In genomic region chrX:12949927-12950656, GRCh38 we compare ENCODE assay signal across 8 cellular contexts. TPM values are rescaled to one million over a fixed set of nuclear protein-coding genes. Genes with fewer than 3 reads are reported as not detected.
A peak's percentile ranks its signal among the peaks of the same experiment; 100 is the strongest.
DNase-seq lines count a peak whose midpoint lies in the region; ATAC-seq and TF ChIP-seq lines count a peak whose summit lies in the region.

No MANE protein-coding gene starts in this region.

- peak overlapping the region; percentile 98 for H3K27ac Mint-ChIP-seq in central memory CD8-positive, alpha-beta T cell (ENCODE audit: low read depth)

- no peaks in the 10 kb centered on the region for H3K27me3 Mint-ChIP-seq in central memory CD8-positive, alpha-beta T cell

- intact Hi-C loops in lower lobe of right lung (cut with DNase I) = no loop called here

- H3K4me2 ChIP-seq in BLaER1 = peak overlapping the region; percentile 79

- peak; percentile 76 for DNase-seq in activated CD4-positive, alpha-beta T cell treated with anti-CD3 and anti-CD28 coated beads for 1 hour
- DNase-seq in central memory CD8-positive, alpha-beta T cell (ENCODE audit: low spot score in 2 of 2) = peak; percentile 52 to 78
- DNase-seq in lower lobe of right lung = peak; percentile 82
- peak; percentile 65 for DNase-seq in stimulated activated CD8-positive, alpha-beta memory T cell treated with anti-CD3 and anti-CD28 coated beads, Interleukin-12 subunit alpha, Interleukin-12 subunit beta, amount 100 ng/mL, for 1 hour (ENCODE audit: low read depth)
- DNase-seq in NCI-H1092 (lab: John Stamatoyannopoulos, UW) = no peak

- no peaks in the 10 kb centered on the region for H3K36me3 ChIP-seq in BLaER1
- H3K36me3 ChIP-seq in KOPT-K1 (ENCODE audit: insufficient read depth, low read length) = no peaks in the 10 kb centered on the region
- no peaks in the 10 kb centered on the region for H3K36me3 ChIP-seq in lower lobe of right lung

- H3K36me3 Mint-ChIP-seq in central memory CD8-positive, alpha-beta T cell (ENCODE audit: insufficient read depth) = peaks cover 16% of the 10 kb centered on the region

- H3K4me1 Mint-ChIP-seq in central memory CD8-positive, alpha-beta T cell = peaks cover 44% of the 10 kb centered on the region

- H3K27me3 ChIP-seq in BLaER1 (peaks cover 5% of the 10 kb centered on the region; the same call in 1 of the 2 replicates), lower lobe of right lung (ENCODE audit: low read depth) (no peaks in the 10 kb centered on the region)

- no peak for TF ChIP-seq CTCF in lower lobe of right lung (IDR thresholded peaks at IDR 0.05)

- H3K4me3 ChIP-seq in BLaER1 (peak overlapping the region; percentile 16; the same call in 1 of the 2 replicates), lower lobe of right lung (peak overlapping the region; percentile 23)

- peak overlapping the region; percentile 52 for H3K9ac ChIP-seq in BLaER1

- ATAC-seq in GM19468 (IDR thresholded peaks at IDR 0.05; ENCODE audit: extremely low read depth, unreplicated experiment) (peak; percentile 55), lower lobe of right lung (peak; percentile 85 to 86)
- ATAC-seq in central memory CD8-positive, alpha-beta T cell (replicated peaks; ENCODE audit: extremely low read depth, poor library complexity, severe bottlenecking) = peak; percentile 74

- no peaks in the 10 kb centered on the region for H3K9me3 Mint-ChIP-seq in central memory CD8-positive, alpha-beta T cell

- H3K27ac ChIP-seq in BLaER1 (peak overlapping the region; percentile 71), KOPT-K1 (ENCODE audit: low read depth, low read length, poor library complexity, severe bottlenecking) (peak overlapping the region; percentile 100), lower lobe of right lung (peak overlapping the region; percentile 80)

- H3K4me1 ChIP-seq in BLaER1 = peaks cover 81% of the 10 kb centered on the region
- peaks cover 26% of the 10 kb centered on the region for H3K4me1 ChIP-seq in lower lobe of right lung

- peaks cover 22% of the 10 kb centered on the region for H4K20me1 ChIP-seq in BLaER1

- H3K9me3 ChIP-seq in BLaER1 (no peaks in the 10 kb centered on the region), KOPT-K1 (ENCODE audit: insufficient read depth, low read length, poor library complexity, severe bottlenecking) (no peaks in the 10 kb centered on the region), lower lobe of right lung (no peaks in the 10 kb centered on the region)

- peak overlapping the region; percentile 76 for H3K4me3 Mint-ChIP-seq in central memory CD8-positive, alpha-beta T cell

RNA-seq across cellular contexts. Expression of gene TMSB4X, which starts 24.8 kb away (rescaled TPM):
- total RNA-seq in lower lobe of right lung = 4,922 TPM

RNA-seq across cellular contexts. Expression of gene TLR8, which starts 43.7 kb away (rescaled TPM):
- total RNA-seq in lower lobe of right lung = 35.4 TPM
